In the genomic region with DNA sequence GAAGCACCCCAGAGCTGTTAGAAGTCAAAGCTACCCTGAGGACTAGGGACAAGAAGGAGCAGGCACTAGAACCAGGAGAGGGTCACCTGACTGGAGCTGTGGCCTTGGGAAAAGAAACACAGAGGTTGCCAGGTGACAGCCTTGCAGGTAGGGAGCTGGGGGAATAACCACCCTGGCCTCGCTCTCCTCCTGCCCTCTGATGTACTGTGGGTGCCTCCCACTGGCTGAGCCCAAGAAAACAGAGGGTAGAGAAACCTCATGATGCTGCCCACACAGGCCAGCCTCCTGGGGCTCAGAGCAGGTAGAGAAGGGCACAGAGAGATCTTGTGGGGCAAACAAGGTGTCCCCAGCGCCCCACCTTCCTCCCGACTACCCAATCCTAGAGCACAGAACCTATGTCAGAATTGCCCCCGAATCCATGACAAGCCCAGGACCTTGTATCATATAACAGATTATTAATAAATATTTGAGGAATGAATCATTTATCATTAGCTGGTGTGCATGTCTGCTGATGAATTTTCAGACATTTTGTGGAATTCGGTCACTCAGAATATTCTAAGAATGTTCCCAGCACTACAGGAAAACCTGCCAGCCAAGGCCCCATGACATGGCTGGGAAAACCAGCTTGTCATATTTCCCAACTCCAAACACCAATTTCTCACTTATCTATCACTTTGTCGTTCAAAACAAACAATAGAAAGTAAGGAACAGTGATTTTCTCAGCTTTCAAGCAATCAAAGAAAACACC, we compare ENCODE assay signal across 1 cellular context.
A peak's percentile ranks its signal among the peaks of the same experiment; 100 is the strongest.
TF ChIP-seq lines count a peak whose summit lies in the region.

No MANE protein-coding gene starts in this region.

TF ChIP-seq in H1, 55 proteins besides CTCF, POLR2A, EP300 and RAD21 (continued from another document):
- no peak for TF ChIP-seq KDM4A (IDR thresholded peaks at IDR 0.05; ENCODE audit: low read depth, low read length, severe bottlenecking)
- no peak for TF ChIP-seq BRCA1 (IDR thresholded peaks at IDR 0.05; ENCODE audit: low read depth, low read length)
- TF ChIP-seq RFX5 (IDR thresholded peaks at IDR 0.05; ENCODE audit: borderline replicate concordance, low read depth, low read length) = no peak
- TF ChIP-seq, protein P1, sequence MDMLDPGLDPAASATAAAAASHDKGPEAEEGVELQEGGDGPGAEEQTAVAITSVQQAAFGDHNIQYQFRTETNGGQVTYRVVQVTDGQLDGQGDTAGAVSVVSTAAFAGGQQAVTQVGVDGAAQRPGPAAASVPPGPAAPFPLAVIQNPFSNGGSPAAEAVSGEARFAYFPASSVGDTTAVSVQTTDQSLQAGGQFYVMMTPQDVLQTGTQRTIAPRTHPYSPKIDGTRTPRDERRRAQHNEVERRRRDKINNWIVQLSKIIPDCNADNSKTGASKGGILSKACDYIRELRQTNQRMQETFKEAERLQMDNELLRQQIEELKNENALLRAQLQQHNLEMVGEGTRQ (IDR thresholded peaks at IDR 0.05; ENCODE audit: low read length) = peak; percentile 36; the same call in 1 of the 2 replicates
TF ChIP-seq in H1: peak in this region for 1.
